In genomic region chr7:1562126-1562525, GRCh38 we compare ENCODE assay signal across 24 cellular contexts. TPM values are rescaled to one million over a fixed set of nuclear protein-coding genes. Genes with fewer than 3 reads are reported as not detected.
DNase-seq lines count a peak whose midpoint lies in the region; ATAC-seq and TF ChIP-seq lines count a peak whose summit lies in the region.
"Had no signal": no experiment of that assay in that cellular context is flagged by ENCODE, and none has a peak within 500 bp of the region (broad histone marks: within the 10 kb centered on the region; RNA-seq: fewer than 3 reads in every experiment).

No MANE protein-coding gene starts in this region.

- peaks cover 26% of the 10 kb centered on the region for H3K79me1 ChIP-seq in trophoblast cell (ENCODE audit: low read length)

- no peaks in the 10 kb centered on the region for H3K36me3 ChIP-seq in GM23248 (ENCODE audit: low read depth)
- H3K36me3 ChIP-seq in NT2/D1 (ENCODE audit: insufficient read depth, insufficient read length, low read length), result peaks cover 28% of the 10 kb centered on the region
- H3K36me3 ChIP-seq in trophoblast cell (ENCODE audit: control insufficient read depth in 1 of 2, insufficient read depth in 2 of 2, low read length in 2 of 2), result peaks cover 2% of the 10 kb centered on the region in 2 experiments
- H3K36me3 ChIP-seq in gastrocnemius medialis, result no peaks in the 10 kb centered on the region
- H3K36me3 ChIP-seq: ovary had no signal

- H3K18ac ChIP-seq in trophoblast cell (ENCODE audit: low read length), result no peak overlapping the region

- no peak overlapping the region for H3K27ac ChIP-seq in GM23248
- H3K27ac ChIP-seq in trophoblast cell (ENCODE audit: low read depth, low read length), result no peak overlapping the region
- no peak overlapping the region for H3K27ac ChIP-seq in gastrocnemius medialis
- H3K27ac ChIP-seq: ovary, testis had no signal

- intact Hi-C loops in gastrocnemius medialis (cut with DNase I; ENCODE audit: low total_unique reads), result no loop called here

- in situ Hi-C loops in GM23248 (cut with MboI) (no loop called here), gastrocnemius medialis (cut with MboI; ENCODE audit: low sequenced_read_pairs in 4 of 4) (no loop called here)

- no peaks in the 10 kb centered on the region for H4K20me1 ChIP-seq in GM23248 (ENCODE audit: insufficient read depth)

- H2AFZ ChIP-seq in GM23248, result 0 out of 2 replicates have a peak overlapping the region, but pooled peaks have one; percentile 38
- H2AFZ ChIP-seq in trophoblast cell (ENCODE audit: insufficient read depth, low read length, poor library complexity), result no peak overlapping the region

- no peaks in the 10 kb centered on the region for H3K9me3 ChIP-seq in GM23248 (ENCODE audit: low read depth)
- H3K9me3 ChIP-seq in NT2/D1 (ENCODE audit: insufficient read depth, low read length), result no peaks in the 10 kb centered on the region
- H3K9me3 ChIP-seq in trophoblast cell (ENCODE audit: insufficient read depth, low read depth, low read length), result no peaks in the 10 kb centered on the region
- no peaks in the 10 kb centered on the region for H3K9me3 ChIP-seq in gastrocnemius medialis
- H3K9me3 ChIP-seq: ovary, testis had no signal

- H2BK120ac ChIP-seq in trophoblast cell (ENCODE audit: insufficient read depth, low read length, poor library complexity), result no peak overlapping the region

- H3K27me3 ChIP-seq in GM23248 (replicated peaks; ENCODE audit: insufficient read depth), result no peaks in the 10 kb centered on the region
- no peaks in the 10 kb centered on the region for H3K27me3 ChIP-seq in NT2/D1 (ENCODE audit: insufficient read depth, insufficient read length)
- no peaks in the 10 kb centered on the region for H3K27me3 ChIP-seq in trophoblast cell (ENCODE audit: insufficient read depth, low read length)
- no peaks in the 10 kb centered on the region for H3K27me3 ChIP-seq in gastrocnemius medialis
- H3K27me3 ChIP-seq: ovary, testis had no signal

- no peak overlapping the region for H2AK5ac ChIP-seq in trophoblast cell (ENCODE audit: low read length)

- peaks cover 21% of the 10 kb centered on the region for H3K4me1 ChIP-seq in GM23248 (ENCODE audit: insufficient read depth)
- peaks cover 33% of the 10 kb centered on the region for H3K4me1 ChIP-seq in NT2/D1 (ENCODE audit: insufficient read depth, insufficient read length)
- peaks cover 26 to 28% of the 10 kb centered on the region in 2 experiments for H3K4me1 ChIP-seq in trophoblast cell (ENCODE audit: control insufficient read depth in 1 of 2, insufficient read depth in 2 of 2, low read length in 2 of 2)
- H3K4me1 ChIP-seq in gastrocnemius medialis, result peaks cover 4 to 10% of the 10 kb centered on the region in 2 donors
- H3K4me1 ChIP-seq: testis had no signal

- H3K23ac ChIP-seq in trophoblast cell (ENCODE audit: low read length), result no peak overlapping the region

- H3K9ac ChIP-seq in GM23248 (no peak overlapping the region), NT2/D1 (ENCODE audit: insufficient read length, low read depth) (peak overlapping the region; percentile 26), trophoblast cell (ENCODE audit: low read length) (no peak overlapping the region)

- ATAC-seq in gastrocnemius medialis, result no peak
- ATAC-seq in HG03565 (IDR thresholded peaks at IDR 0.05; ENCODE audit: unreplicated experiment), result no peak
- ATAC-seq: activated naive CD4-positive, alpha-beta T cell treated with anti-CD3 and anti-CD28 coated beads, Interleukin-2, amount 50 U/mL, for 72 hours had no signal

- no peak for TF ChIP-seq POLR2A in gastrocnemius medialis (IDR thresholded peaks at IDR 0.05)

- no peak overlapping the region for H3K4me2 ChIP-seq in GM23248 (ENCODE audit: unreplicated experiment)
- H3K4me2 ChIP-seq in trophoblast cell (ENCODE audit: low read length), result no peak overlapping the region

- no peak overlapping the region for H2BK5ac ChIP-seq in trophoblast cell (ENCODE audit: low read depth, low read length, poor library complexity)

- H3K79me2 ChIP-seq in GM23248 (ENCODE audit: insufficient read depth), result 0 out of 2 replicates have a peak, but pooled peaks cover 3% of the 10 kb centered on the region
- peaks cover 4% of the 10 kb centered on the region for H3K79me2 ChIP-seq in trophoblast cell (ENCODE audit: control insufficient read depth, insufficient read depth, low read length, poor library complexity)

- H3K4me3 ChIP-seq in GM23248 (no peak overlapping the region), NT2/D1 (ENCODE audit: insufficient read length, low read depth) (no peak overlapping the region), trophoblast cell (ENCODE audit: low read depth, low read length) (no peak overlapping the region), gastrocnemius medialis (no peak overlapping the region)
- H3K4me3 ChIP-seq: lung, ovary, testis had no signal

- DNase-seq in GM23248, result no peak
- no peak for DNase-seq in NT2/D1 (ENCODE audit: low read depth, low spot score)
- peak; percentile 57 for DNase-seq in islet precursor cell
- no peak for DNase-seq in trophoblast cell
- DNase-seq in gastrocnemius medialis, result no peak
- DNase-seq in SHP77 treated with DMSO at 0.1 percent for 48 hours (lab: John Stamatoyannopoulos, UW), result no peak
- DNase-seq: activated CD4-positive, alpha-beta memory T cell treated with anti-CD3 and anti-CD28 coated beads for 36 hours; activated CD4-positive, CD25-positive, alpha-beta regulatory T cell; activated CD8-positive, alpha-beta memory T cell treated with anti-CD3 and anti-CD28 coated beads, Interleukin-2, amount 50 U/mL, for 48 hours; anterior cingulate cortex; caudate nucleus; CD4-positive, alpha-beta memory T cell; Karpas-422; NCI-H187 treated with DMSO at 0.1 percent for 48 hours; NCI-H748 treated with DMSO at 0.1 percent for 48 hours; stimulated activated CD4-positive, alpha-beta T cell treated with anti-CD3 and anti-CD28 coated beads, Interleukin-4, amount 100 ng/mL, for 24 hours; stimulated activated naive CD4-positive, alpha-beta T cell; SW 1271; T1000; testis had no signal

- peak overlapping the region; percentile 1 for H4K91ac ChIP-seq in trophoblast cell (ENCODE audit: low read depth, low read length)

- H3K4ac ChIP-seq in trophoblast cell (ENCODE audit: low read depth, low read length), result no peak overlapping the region

- no peaks in the 10 kb centered on the region for H3K9me2 ChIP-seq in GM23248 (ENCODE audit: insufficient read depth)

- 55 to 56% methylated on average over 15 of the region's 15 CpGs for WGBS in GM23248 (ENCODE audit: low coverage in 1 of 2, low lambda C conversion rate in 2 of 2, missing lambda C conversion rate in 2 of 2), 2 experiments
- WGBS in trophoblast cell (ENCODE audit: extremely low coverage, insufficient coverage, insufficient read length), result no CpG with 5 or more reads among the region's 15 CpGs

- no peak overlapping the region for H2BK12ac ChIP-seq in trophoblast cell (ENCODE audit: low read length)

- H3F3A ChIP-seq in GM23248 (ENCODE audit: insufficient read depth), result peaks cover 20% of the 10 kb centered on the region

- H4K8ac ChIP-seq in trophoblast cell (ENCODE audit: low read depth, low read length), result no peak overlapping the region

- TF ChIP-seq CTCF in gastrocnemius medialis (IDR thresholded peaks at IDR 0.05 in 4 of 5, conservative IDR thresholded peaks at IDR 0.05 in 1 of 5), result no peak

- no peak overlapping the region for H4K12ac ChIP-seq in trophoblast cell (ENCODE audit: low read depth, low read length)

- no peak overlapping the region for H3K14ac ChIP-seq in trophoblast cell (ENCODE audit: low read length)

RNA-seq across cellular contexts. Expression of gene TMEM184A, which starts 6.1 kb away (rescaled TPM):
- total RNA-seq in GM23248 (2014; rRNA removed; shearing (Covaris generic)), result not detected in 2 replicates
- not detected in 2 replicates for polyA plus RNA-seq in GM23248 (2016; fragmentation: Nextera tagmentation; extraction: Ambion mirVana)
- polyA plus RNA-seq in trophoblast cell (2013), result 10.0 and 10.7 TPM in 2 replicates
- 1 to 10 TPM in 3 of 4 donors, under 1 TPM in 1; 0.55 to 3.3 (median 1.3) TPM for total RNA-seq in gastrocnemius medialis
- total RNA-seq: activated CD4-positive, alpha-beta memory T cell treated with anti-CD3 and anti-CD28 coated beads for 36 hours; CD4-positive, alpha-beta memory T cell had no signal
- polyA plus RNA-seq: CD4-positive, alpha-beta memory T cell had no signal

RNA-seq across cellular contexts. Expression of gene PSMG3, which starts 7.7 kb away (rescaled TPM):
- total RNA-seq in GM23248 (2014; rRNA removed; shearing (Covaris generic)), result 28.3 and 36.8 TPM in 2 replicates
- polyA plus RNA-seq in GM23248 (2016; fragmentation: Nextera tagmentation; extraction: Ambion mirVana), result 56.2 and 58.1 TPM in 2 replicates
- 11.7 and 12.0 TPM in 2 replicates for polyA plus RNA-seq in trophoblast cell (2013)
- total RNA-seq in gastrocnemius medialis, result 10 to 100 TPM; 25.4 to 46.4 (median 32.2) TPM

RNA-seq across cellular contexts. Expression of gene MAFK, which starts 31.6 kb away (rescaled TPM):
- 35.0 and 45.9 TPM in 2 replicates for total RNA-seq in GM23248 (2014; rRNA removed; shearing (Covaris generic))
- 3.5 and 3.8 TPM in 2 replicates for polyA plus RNA-seq in GM23248 (2016; fragmentation: Nextera tagmentation; extraction: Ambion mirVana)
- 55.4 and 60.1 TPM in 2 replicates for polyA plus RNA-seq in trophoblast cell (2013)
- 100 to 1,000 TPM in 1 of 4 donors, 10 to 100 TPM in 3; 33.5 to 112 (median 75.3) TPM for total RNA-seq in gastrocnemius medialis

RNA-seq across cellular contexts. Expression of gene INTS1, which starts 57.9 kb away (rescaled TPM):
- 44.4 and 44.7 TPM in 2 replicates for total RNA-seq in GM23248 (2014; rRNA removed; shearing (Covaris generic))
- 24.8 and 25.4 TPM in 2 replicates for polyA plus RNA-seq in GM23248 (2016; fragmentation: Nextera tagmentation; extraction: Ambion mirVana)
- 35.4 and 39.0 TPM in 2 replicates for polyA plus RNA-seq in trophoblast cell (2013)
- total RNA-seq in gastrocnemius medialis, result 100 to 1,000 TPM in 1 of 4 donors, 10 to 100 TPM in 3; 44.3 to 108 (median 78.8) TPM
